ENCODE assay signal across 12 cellular contexts in genomic region chr2:96953611-96954489, GRCh38. TPM values are rescaled to one million over a fixed set of nuclear protein-coding genes. Genes with fewer than 3 reads are reported as not detected.
DNase-seq lines count a peak whose midpoint lies in the region; ATAC-seq and TF ChIP-seq lines count a peak whose summit lies in the region.
"Had no signal": no experiment of that assay in that cellular context is flagged by ENCODE, and none has a peak within 500 bp of the region (broad histone marks: within the 10 kb centered on the region; RNA-seq: fewer than 3 reads in every experiment).

No MANE protein-coding gene starts in this region.

- peaks cover 24% of the 10 kb centered on the region for H3K4me1 Mint-ChIP-seq in activated T-helper 2 cell treated with anti-CD3 and anti-CD28 coated beads, Interferon-gamma antibody, Interleukin-2, Interleukin-4, amounts not matched to agents 10 μg/mL and 5 μg/mL and 100 μg/mL, durations not matched to agents 14 hours and 24 hours and 36 hours (ENCODE audit: low read depth)
- peaks cover 15 to 20% of the 10 kb centered on the region in 2 donors for H3K4me1 Mint-ChIP-seq in natural killer cell treated with Interleukin-12 subunit alpha and Interleukin-12 subunit beta and Interleukin-15 and Interleukin-18, amount 100 ng/mL, for 72 hours (ENCODE audit: low read depth in 2 of 2)

- no peaks in the 10 kb centered on the region for H3K27me3 Mint-ChIP-seq in activated T-helper 2 cell treated with anti-CD3 and anti-CD28 coated beads, Interferon-gamma antibody, Interleukin-2, Interleukin-4, amounts not matched to agents 10 μg/mL and 5 μg/mL and 100 μg/mL, durations not matched to agents 14 hours and 24 hours and 36 hours (ENCODE audit: low read depth)
- no peaks in the 10 kb centered on the region for H3K27me3 Mint-ChIP-seq in natural killer cell treated with Interleukin-12 subunit alpha and Interleukin-12 subunit beta and Interleukin-15 and Interleukin-18, amount 100 ng/mL, for 72 hours

- H3K4me3 Mint-ChIP-seq in activated T-helper 2 cell treated with anti-CD3 and anti-CD28 coated beads, Interferon-gamma antibody, Interleukin-2, Interleukin-4, amounts not matched to agents 10 μg/mL and 5 μg/mL and 100 μg/mL, durations not matched to agents 14 hours and 24 hours and 36 hours (ENCODE audit: low read depth): no peak overlapping the region
- H3K4me3 Mint-ChIP-seq in natural killer cell treated with Interleukin-12 subunit alpha and Interleukin-12 subunit beta and Interleukin-15 and Interleukin-18, amount 100 ng/mL, for 72 hours: peak overlapping the region; percentile 60
- H3K4me3 Mint-ChIP-seq: activated B cell treated with CpG ODN at 0.5 μM for 24 hours had no signal

- peak; percentile 35 for ATAC-seq in GM21529 (IDR thresholded peaks at IDR 0.05; ENCODE audit: unreplicated experiment)
- peak; percentile 68 to 70 for ATAC-seq in natural killer cell treated with Interleukin-12 subunit alpha and Interleukin-12 subunit beta and Interleukin-15 and Interleukin-18, amount 100 ng/mL, for 72 hours

- H3K9me3 Mint-ChIP-seq in activated T-helper 2 cell treated with anti-CD3 and anti-CD28 coated beads, Interferon-gamma antibody, Interleukin-2, Interleukin-4, amounts not matched to agents 10 μg/mL and 5 μg/mL and 100 μg/mL, durations not matched to agents 14 hours and 24 hours and 36 hours: no peaks in the 10 kb centered on the region
- no peaks in the 10 kb centered on the region for H3K9me3 Mint-ChIP-seq in natural killer cell treated with Interleukin-12 subunit alpha and Interleukin-12 subunit beta and Interleukin-15 and Interleukin-18, amount 100 ng/mL, for 72 hours
- H3K9me3 Mint-ChIP-seq: activated B cell treated with CpG ODN at 0.5 μM for 24 hours had no signal

- H3K27me3 ChIP-seq in GM06990 (replicated peaks; ENCODE audit: control insufficient read depth, insufficient read depth, low read length): no peaks in the 10 kb centered on the region; the same call in 1 of the 2 replicates

- peak overlapping the region; percentile 38 for H3K27ac Mint-ChIP-seq in activated T-helper 2 cell treated with anti-CD3 and anti-CD28 coated beads, Interferon-gamma antibody, Interleukin-2, Interleukin-4, amounts not matched to agents 10 μg/mL and 5 μg/mL and 100 μg/mL, durations not matched to agents 14 hours and 24 hours and 36 hours
- H3K27ac Mint-ChIP-seq in natural killer cell treated with Interleukin-12 subunit alpha and Interleukin-12 subunit beta and Interleukin-15 and Interleukin-18, amount 100 ng/mL, for 72 hours: peak overlapping the region; percentile 41 to 76
- H3K27ac Mint-ChIP-seq: activated B cell treated with CpG ODN at 0.5 μM for 24 hours had no signal

- intact Hi-C loops in activated T-helper 2 cell treated with anti-CD3 and anti-CD28 coated beads, Interferon-gamma antibody, Interleukin-2, Interleukin-4, amounts not matched to agents 10 μg/mL and 5 μg/mL and 100 μg/mL, durations not matched to agents 14 hours and 24 hours and 36 hours (cut with micrococcal nuclease): loop anchor here (2.0 kb wide), 1 partner anchor 13 kb away; no protein-coding TSS in a partner anchor

- no peak overlapping the region for H3K4me3 ChIP-seq in GM06990 (replicated peaks; ENCODE audit: low read depth, low read length)
- H3K4me3 ChIP-seq: left lung had no signal

- DNase-seq in GM06990 (ENCODE audit: extremely low read depth, insufficient read length) (peak; percentile 49), NCI-H1694 (lab: John Stamatoyannopoulos, UW) (no peak), NCI-H1092 (lab: John Stamatoyannopoulos, UW) (no peak), mucosa of gallbladder (ENCODE audit: low spot score) (no peak), superior temporal gyrus (ENCODE audit: extremely low spot score) (no peak)
- peak; percentile 22 for DNase-seq in activated T-helper 2 cell treated with anti-CD3 and anti-CD28 coated beads, Interferon-gamma antibody, Interleukin-2, Interleukin-4, amounts not matched to agents 10 μg/mL and 5 μg/mL and 100 μg/mL, durations not matched to agents 14 hours and 24 hours and 36 hours (ENCODE audit: low spot score)
- DNase-seq in natural killer cell treated with Interleukin-12 subunit alpha and Interleukin-12 subunit beta and Interleukin-15 and Interleukin-18, amount 100 ng/mL, for 72 hours (ENCODE audit: low spot score): peak; percentile 67
- DNase-seq: activated B cell treated with CpG ODN at 0.5 μM for 24 hours; NCI-H2227 treated with DMSO at 0.1 percent for 48 hours; stimulated activated CD4-positive, alpha-beta T cell treated with anti-CD3 and anti-CD28 coated beads, Interleukin-4, amount 100 ng/mL, for 4 hours had no signal

- H3K36me3 ChIP-seq in GM06990 (ENCODE audit: control insufficient read depth, insufficient read depth, low read length): no peaks in the 10 kb centered on the region
- H3K36me3 ChIP-seq: left lung had no signal

- TF ChIP-seq CTCF in GM06990 (IDR thresholded peaks at IDR 0.05; ENCODE audit: insufficient read depth, low read length, poor library complexity, severe bottlenecking): no peak

- H3K36me3 Mint-ChIP-seq in activated T-helper 2 cell treated with anti-CD3 and anti-CD28 coated beads, Interferon-gamma antibody, Interleukin-2, Interleukin-4, amounts not matched to agents 10 μg/mL and 5 μg/mL and 100 μg/mL, durations not matched to agents 14 hours and 24 hours and 36 hours (ENCODE audit: low read depth): no peaks in the 10 kb centered on the region
- H3K36me3 Mint-ChIP-seq in natural killer cell treated with Interleukin-12 subunit alpha and Interleukin-12 subunit beta and Interleukin-15 and Interleukin-18, amount 100 ng/mL, for 72 hours: no peaks in the 10 kb centered on the region

RNA-seq across cellular contexts. Expression of gene FAM178B, which starts 32.5 kb away (rescaled TPM):
- not detected in 2 replicates for total RNA-seq in activated T-helper 2 cell treated with anti-CD3 and anti-CD28 coated beads, Interferon-gamma antibody, Interleukin-2, Interleukin-4, amounts not matched to agents 10 μg/mL and 5 μg/mL and 100 μg/mL, durations not matched to agents 14 hours and 24 hours and 36 hours
- not detected for total RNA-seq in natural killer cell treated with Interleukin-12 subunit alpha and Interleukin-12 subunit beta and Interleukin-15 and Interleukin-18, amount 100 ng/mL, for 72 hours
- 0.92 TPM for total RNA-seq in mucosa of gallbladder
- total RNA-seq: activated B cell treated with CpG ODN at 0.5 μM for 24 hours had no signal

Comparison
In these comparisons a context has a peak if more than half of its experiments do, and no peak if none do; other contexts are left out.
1. DNase-seq: peak in GM06990 (single experiment), activated T-helper 2 cell treated with anti-CD3 and anti-CD28 coated beads, Interferon-gamma antibody, Interleukin-2, Interleukin-4, amounts not matched to agents 10 μg/mL and 5 μg/mL and 100 μg/mL, durations not matched to agents 14 hours and 24 hours and 36 hours (single experiment) and natural killer cell treated with Interleukin-12 subunit alpha and Interleukin-12 subunit beta and Interleukin-15 and Interleukin-18, amount 100 ng/mL, for 72 hours (single experiment); none in NCI-H1694 (single experiment), NCI-H1092 (single experiment), mucosa of gallbladder (single experiment) and superior temporal gyrus (single experiment).